8 cellular contexts compared by ENCODE assay signal in the genomic region with DNA sequence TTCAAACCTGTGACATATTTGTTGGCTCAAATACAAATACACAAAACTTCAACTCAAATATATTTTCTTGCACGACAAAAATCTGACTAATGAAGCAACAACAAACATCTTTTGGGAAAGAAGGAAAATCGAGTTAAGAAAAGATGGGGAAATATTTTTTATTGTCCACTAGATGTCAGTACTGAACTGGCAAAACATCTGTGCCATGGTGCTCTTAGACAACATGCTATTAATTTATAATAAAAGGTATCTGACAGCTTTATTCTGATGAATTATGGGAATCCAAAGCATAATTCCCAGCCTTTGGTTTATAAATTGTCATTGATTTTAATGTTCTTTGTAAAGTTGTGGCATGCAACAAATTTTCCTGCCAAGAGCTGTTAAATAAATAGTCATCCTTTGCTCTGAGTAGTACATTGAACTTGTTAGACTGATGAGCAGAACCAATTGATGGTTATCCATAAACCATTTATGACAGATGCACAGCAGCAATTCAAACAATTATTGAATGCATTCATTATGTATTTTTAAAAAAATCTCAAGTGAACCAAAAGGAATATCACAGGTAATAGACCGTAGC.
DNase-seq lines count a peak whose midpoint lies in the region; ATAC-seq and TF ChIP-seq lines count a peak whose summit lies in the region.

No MANE protein-coding gene starts in this region.

- DNase-seq in NCI-H2029 treated with DMSO at 0.1 percent for 48 hours (lab: John Stamatoyannopoulos, UW): peak; percentile 51
- no peak for DNase-seq in NCI-H2029 (lab: John Stamatoyannopoulos, UW)
- peak; percentile 32 for DNase-seq in NCI-H1694 (lab: John Stamatoyannopoulos, UW)
- peak; percentile 28 for DNase-seq in astrocyte of the cerebellum (ENCODE audit: low read depth)
- DNase-seq in left lobe of liver (ENCODE audit: low spot score): no peak

- H3K4me3 ChIP-seq in astrocyte of the cerebellum (ENCODE audit: low read depth, low read length): no peak overlapping the region

- in situ Hi-C loops in astrocyte of the cerebellum (cut with HindIII; ENCODE audit: low sequenced_read_pairs): no loop called here

- ATAC-seq in left lobe of liver (peak; percentile 72), GM18907 (IDR thresholded peaks at IDR 0.05; ENCODE audit: unreplicated experiment) (no peak), HG02678 (IDR thresholded peaks at IDR 0.05; ENCODE audit: unreplicated experiment) (no peak), GM21360 (IDR thresholded peaks at IDR 0.05; ENCODE audit: unreplicated experiment) (no peak)

- TF ChIP-seq CTCF in astrocyte of the cerebellum (IDR thresholded peaks at IDR 0.05; ENCODE audit: low read depth, low read length, missing control alignments): peak; percentile 36

Comparison
In these comparisons a context has a peak if more than half of its experiments do, and no peak if none do; other contexts are left out.
1. DNase-seq: peak in NCI-H2029 treated with DMSO at 0.1 percent for 48 hours (single experiment), NCI-H1694 (single experiment) and astrocyte of the cerebellum (single experiment); none in NCI-H2029 (single experiment) and left lobe of liver (single experiment).